ENCODE assay signal across 8 cellular contexts in the genomic region with DNA sequence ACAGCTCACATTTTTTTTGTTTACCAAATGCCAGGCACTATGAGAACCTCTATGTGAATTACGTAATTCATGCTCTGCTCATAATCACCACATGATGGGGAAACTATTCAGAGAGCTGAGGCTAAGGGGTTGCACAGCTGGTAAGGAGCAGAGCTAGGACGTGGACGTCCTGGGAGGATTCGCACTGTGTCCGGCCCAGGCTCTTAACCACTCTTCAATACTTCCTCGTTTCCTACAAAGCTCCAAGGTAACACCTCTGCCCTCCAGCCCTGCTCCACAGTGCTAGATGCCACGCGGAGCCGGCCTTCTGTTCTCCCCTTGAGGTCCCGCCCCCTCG. TPM values are rescaled to one million over a fixed set of nuclear protein-coding genes. Genes with fewer than 3 reads are reported as not detected.
A peak's percentile ranks its signal among the peaks of the same experiment; 100 is the strongest.
DNase-seq lines count a peak whose midpoint lies in the region; ATAC-seq and TF ChIP-seq lines count a peak whose summit lies in the region.

No MANE protein-coding gene starts in this region.

- H3K4me1 ChIP-seq in MM.1S (ENCODE audit: low read length) (peaks cover 23% of the 10 kb centered on the region), neural progenitor cell (peaks cover 3% of the 10 kb centered on the region), aorta (ENCODE audit: control insufficient read depth in 1 of 2, insufficient read depth in 2 of 2, low read length in 2 of 2) (no peaks in the 10 kb centered on the region)

- peaks cover 24% of the 10 kb centered on the region for H3K4me1 Mint-ChIP-seq in CD4-positive, alpha-beta T cell (ENCODE audit: low read depth)
- peaks cover 21% of the 10 kb centered on the region for H3K4me1 Mint-ChIP-seq in dendritic cell treated with granulocyte-macrophage colony-stimulating factor and Interleukin-4, amounts not matched to agents 40 ng/mL and 50 ng/mL, for 4 days (ENCODE audit: low read depth)
- peaks cover 5% of the 10 kb centered on the region for H3K4me1 Mint-ChIP-seq in neural progenitor cell

- DNase-seq in CD4-positive, alpha-beta T cell = no peak
- DNase-seq in MM.1S = no peak
- DNase-seq in neural progenitor cell (ENCODE audit: low spot score) = no peak
- no peak for DNase-seq in stimulated activated CD4-positive, alpha-beta T cell treated with anti-CD3 and anti-CD28 coated beads, Interleukin-4, amount 100 ng/mL, for 1 hour
- no peak for DNase-seq in aorta

- intact Hi-C loops in CD4-positive, alpha-beta T cell (cut with DNase I, micrococcal nuclease) = loop anchor here (1.0 to 5.0 kb wide), 5 partner anchors 22 to 204 kb away; partner anchors contain the start of genes CNTRL (in 1 of the 2) and MEGF9 (in 1 of the 2)
- intact Hi-C loops in dendritic cell treated with granulocyte-macrophage colony-stimulating factor and Interleukin-4, amounts not matched to agents 40 ng/mL and 50 ng/mL, for 4 days (cut with micrococcal nuclease) = loop anchor here (1.0 to 2.0 kb wide), 3 partner anchors 25 to 76 kb away; partner anchors contain the start of gene FBXW2
- intact Hi-C loops in aorta (cut with DNase I) = loop anchor here in 1 of 2 donors (5.0 kb wide), 2 partner anchors 69 to 204 kb away; partner anchors contain the start of gene CNTRL

- H3K27me3 Mint-ChIP-seq in CD4-positive, alpha-beta T cell = no peaks in the 10 kb centered on the region
- H3K27me3 Mint-ChIP-seq in dendritic cell treated with granulocyte-macrophage colony-stimulating factor and Interleukin-4, amounts not matched to agents 40 ng/mL and 50 ng/mL, for 4 days = no peaks in the 10 kb centered on the region
- peaks cover 3% of the 10 kb centered on the region for H3K27me3 Mint-ChIP-seq in neural progenitor cell (ENCODE audit: insufficient read depth, low read depth)

- peak overlapping the region; percentile 64 for H3K4me3 Mint-ChIP-seq in CD4-positive, alpha-beta T cell
- H3K4me3 Mint-ChIP-seq in dendritic cell treated with granulocyte-macrophage colony-stimulating factor and Interleukin-4, amounts not matched to agents 40 ng/mL and 50 ng/mL, for 4 days = peak overlapping the region; percentile 70
- H3K4me3 Mint-ChIP-seq in neural progenitor cell = peak overlapping the region; percentile 65

- H3K79me2 ChIP-seq in MM.1S (ENCODE audit: low read length) = peaks cover 12% of the 10 kb centered on the region
- no peaks in the 10 kb centered on the region for H3K79me2 ChIP-seq in neural progenitor cell (ENCODE audit: low read depth)

- H3K9me3 Mint-ChIP-seq in CD4-positive, alpha-beta T cell = no peaks in the 10 kb centered on the region
- H3K9me3 Mint-ChIP-seq in dendritic cell treated with granulocyte-macrophage colony-stimulating factor and Interleukin-4, amounts not matched to agents 40 ng/mL and 50 ng/mL, for 4 days = no peaks in the 10 kb centered on the region
- H3K9me3 Mint-ChIP-seq in neural progenitor cell = no peaks in the 10 kb centered on the region

- peak overlapping the region; percentile 45; the same call in 1 of the 2 replicates for H3K4me3 ChIP-seq in MM.1S (ENCODE audit: low read length)
- H3K4me3 ChIP-seq in neural progenitor cell = peak overlapping the region; percentile 56
- peak overlapping the region in 1 of 2 donors; percentile 35 for H3K4me3 ChIP-seq in aorta (ENCODE audit: low read length in 2 of 2)

- H3K4me2 ChIP-seq in MM.1S (ENCODE audit: low read depth, low read length) (peak overlapping the region; percentile 84), neural progenitor cell (peak overlapping the region; percentile 69)

- 0 out of 2 replicates have a peak, but pooled peaks cover 7% of the 10 kb centered on the region for H3K36me3 ChIP-seq in MM.1S (replicated peaks; ENCODE audit: insufficient read depth, low read length)
- H3K36me3 ChIP-seq in neural progenitor cell = no peaks in the 10 kb centered on the region
- H3K36me3 ChIP-seq in aorta (ENCODE audit: control insufficient read depth in 1 of 2, insufficient read depth in 2 of 2, low read length in 1 of 2) = peaks cover 0 to 2% of the 10 kb centered on the region in 2 donors

- H3K27ac ChIP-seq in CD4-positive, alpha-beta T cell (ENCODE audit: low read depth, low read length) = peak overlapping the region; percentile 72
- H3K27ac ChIP-seq in MM.1S (ENCODE audit: low read length) = peak overlapping the region; percentile 30; the same call in 1 of the 2 replicates
- no peak overlapping the region for H3K27ac ChIP-seq in neural progenitor cell
- peak overlapping the region in 1 of 2 donors; percentile 49 for H3K27ac ChIP-seq in aorta (ENCODE audit: low read depth in 1 of 2, low read length in 2 of 2)

- ATAC-seq in CD4-positive, alpha-beta T cell (ENCODE audit: poor library complexity) = peak; percentile 45
- ATAC-seq in GM21367 (IDR thresholded peaks at IDR 0.05; ENCODE audit: unreplicated experiment) (no peak), aorta (ENCODE audit: low FRiP score) (no peak), GM19397 (IDR thresholded peaks at IDR 0.05; ENCODE audit: unreplicated experiment) (no peak)

- H3K36me3 Mint-ChIP-seq in CD4-positive, alpha-beta T cell (ENCODE audit: low read depth) = peaks cover 63% of the 10 kb centered on the region
- H3K36me3 Mint-ChIP-seq in dendritic cell treated with granulocyte-macrophage colony-stimulating factor and Interleukin-4, amounts not matched to agents 40 ng/mL and 50 ng/mL, for 4 days (ENCODE audit: low read depth) = peaks cover 43% of the 10 kb centered on the region
- peaks cover 19% of the 10 kb centered on the region for H3K36me3 Mint-ChIP-seq in neural progenitor cell

- H3F3A ChIP-seq in MM.1S (ENCODE audit: insufficient read depth, low read length) (peaks cover 29% of the 10 kb centered on the region), neural progenitor cell (ENCODE audit: low read depth) (peaks cover 10% of the 10 kb centered on the region)

- 0 out of 2 replicates have a peak overlapping the region, but pooled peaks have one; percentile 2 for H2AFZ ChIP-seq in MM.1S (ENCODE audit: low read length)
- H2AFZ ChIP-seq in neural progenitor cell (replicated peaks) = peak overlapping the region; percentile 21

- H3K9ac ChIP-seq in MM.1S (ENCODE audit: low read length) (peak overlapping the region; percentile 12; the same call in 1 of the 2 replicates), neural progenitor cell (no peak overlapping the region)

- CTCF ChIA-PET in CD4-positive, alpha-beta T cell (lab: Charles Lee) = interaction anchor here (0.7 to 4.2 kb wide), 20 partner anchors 9 to 192 kb away, joined by 3 to 35 read pairs (median 5); partner anchors contain the start of genes FBXW2, PHF19 and TRAF1

- no peaks in the 10 kb centered on the region for H3K9me2 ChIP-seq in MM.1S (replicated peaks; ENCODE audit: insufficient read depth, low read length)

- H3K9me3 ChIP-seq in CD4-positive, alpha-beta T cell (ENCODE audit: control insufficient read depth, low read length) = no peaks in the 10 kb centered on the region
- H3K9me3 ChIP-seq in MM.1S (replicated peaks; ENCODE audit: insufficient read depth, low read length) = no peaks in the 10 kb centered on the region
- H3K9me3 ChIP-seq in neural progenitor cell (ENCODE audit: low read depth) = no peaks in the 10 kb centered on the region
- H3K9me3 ChIP-seq in aorta (ENCODE audit: control insufficient read depth, low read length) = no peaks in the 10 kb centered on the region

- H4K20me1 ChIP-seq in MM.1S (ENCODE audit: insufficient read depth, low read length) (no peaks in the 10 kb centered on the region), neural progenitor cell (ENCODE audit: low read depth) (no peaks in the 10 kb centered on the region)

- WGBS in aorta, 2 donors = 16% methylated on average over 11 of the region's 11 CpGs

- no peaks in the 10 kb centered on the region for H3K27me3 ChIP-seq in CD4-positive, alpha-beta T cell (ENCODE audit: control insufficient read depth, insufficient read depth, low read length)
- H3K27me3 ChIP-seq in MM.1S (replicated peaks; ENCODE audit: insufficient read depth, low read length) (no peaks in the 10 kb centered on the region), neural progenitor cell (no peaks in the 10 kb centered on the region), aorta (ENCODE audit: control insufficient read depth in 1 of 2, insufficient read depth in 2 of 2, low read length in 1 of 2) (no peaks in the 10 kb centered on the region)

- H3K27ac Mint-ChIP-seq in CD4-positive, alpha-beta T cell = peak overlapping the region; percentile 92
- H3K27ac Mint-ChIP-seq in dendritic cell treated with granulocyte-macrophage colony-stimulating factor and Interleukin-4, amounts not matched to agents 40 ng/mL and 50 ng/mL, for 4 days = peak overlapping the region; percentile 85
- no peak overlapping the region for H3K27ac Mint-ChIP-seq in neural progenitor cell

- POLR2A ChIA-PET in CD4-positive, alpha-beta T cell (lab: Charles Lee) = interaction anchor here (0.8 to 4.7 kb wide), 21 partner anchors 9 to 331 kb away, joined by 3 to 89 read pairs (median 7); partner anchors contain the start of genes FBXW2, PHF19, PSMD5 and TRAF1

- TF ChIP-seq CTCF in CD4-positive, alpha-beta T cell (IDR thresholded peaks at IDR 0.05) = no peak
- no peak for TF ChIP-seq CTCF in MM.1S (IDR thresholded peaks at IDR 0.05; ENCODE audit: low read length)
- no peak for TF ChIP-seq CTCF in neural progenitor cell (IDR thresholded peaks at IDR 0.05)

RNA-seq across cellular contexts. Expression of gene PHF19, which starts 8.7 kb away (rescaled TPM):
- 10 to 100 TPM; 60.3 to 63.0 TPM for total RNA-seq in CD4-positive, alpha-beta T cell
- total RNA-seq in neural progenitor cell (ENCODE audit: low replicate concordance) (27.4 and 45.1 TPM in 2 replicates), aorta (10 to 100 TPM; 40.1 to 62.3 TPM)
- polyA plus RNA-seq in aorta = 10 to 100 TPM; 25.9 to 66.7 TPM

RNA-seq across cellular contexts. Expression of gene PSMD5, which starts 25.6 kb away (rescaled TPM):
- 10 to 100 TPM; 35.4 to 44.3 TPM for total RNA-seq in CD4-positive, alpha-beta T cell
- 4.6 and 8.7 TPM in 2 replicates for total RNA-seq in neural progenitor cell (ENCODE audit: low replicate concordance)
- total RNA-seq in aorta = 10 to 100 TPM; 41.2 to 44.8 TPM
- 10 to 100 TPM; 17.4 to 24.8 TPM for polyA plus RNA-seq in aorta

RNA-seq across cellular contexts. Expression of gene TRAF1, which starts 58.3 kb away (rescaled TPM):
- 10 to 100 TPM; 60.3 to 61.7 TPM for total RNA-seq in CD4-positive, alpha-beta T cell
- total RNA-seq in neural progenitor cell (ENCODE audit: low replicate concordance) (3.2 and 4.5 TPM in 2 replicates), aorta (10 to 100 TPM; 19.8 to 25.7 TPM)
- 10 to 100 TPM; 10.5 to 43.3 TPM for polyA plus RNA-seq in aorta
